17 cellular contexts compared by ENCODE assay signal in genomic region chr3:144660097-144660496, GRCh38.
"Had no signal": no experiment of that assay in that cellular context is flagged by ENCODE, and none has a peak within 500 bp of the region (broad histone marks: within the 10 kb centered on the region; RNA-seq: fewer than 3 reads in every experiment).

No MANE protein-coding gene starts in this region.

- H3K27me3 ChIP-seq: body of pancreas, esophagus squamous epithelium, neutrophil, pancreas, tibial artery had no signal

- H3K4me1 ChIP-seq: body of pancreas, esophagus squamous epithelium, lower lobe of right lung, pancreas, tibial artery had no signal

- H3K27ac ChIP-seq: body of pancreas, esophagus squamous epithelium, lower lobe of right lung, neutrophil, pancreas, tibial artery had no signal

- H3K9me3 ChIP-seq: body of pancreas, lower lobe of right lung, neutrophil, pancreas, tibial artery had no signal

- H3K36me3 ChIP-seq: esophagus squamous epithelium, lower lobe of right lung, neutrophil, pancreas, tibial artery had no signal

- ATAC-seq: activated CD8-positive, alpha-beta T cell treated with anti-CD3 and anti-CD28 coated beads for 36 hours; body of pancreas; effector memory CD8-positive, alpha-beta T cell; natural killer cell treated with Interleukin-12 subunit alpha and Interleukin-12 subunit beta and Interleukin-15 and Interleukin-18, amount 100 ng/mL, for 72 hours; stimulated activated naive CD8-positive, alpha-beta T cell treated with anti-CD3 and anti-CD28 coated beads, Interleukin-15, Interleukin-2, amounts not matched to agents 100 U/mL and 50 U/mL, for 24 hours had no signal

- H3K4me3 ChIP-seq: body of pancreas, esophagus squamous epithelium, lower lobe of right lung, pancreas, tibial artery had no signal

- DNase-seq: activated CD4-positive, alpha-beta T cell treated with anti-CD3 and anti-CD28 coated beads, Interleukin-2, amount 10 ng/mL, durations not matched to agents 24 days and 14 days; activated CD8-positive, alpha-beta T cell treated with anti-CD3 and anti-CD28 coated beads for 36 hours; activated naive CD4-positive, alpha-beta T cell treated with Interleukin-2 at 50 U/mL for 16 hours; activated T-cell treated with anti-CD3 and anti-CD28 coated beads, Interleukin-2, amount 50 U/mL, for 24 hours; effector memory CD8-positive, alpha-beta T cell; esophagus squamous epithelium; left cardiac atrium; lower lobe of right lung; pancreas; stimulated activated CD4-positive, alpha-beta T cell treated with anti-CD3 and anti-CD28 coated beads, Interleukin-12 subunit alpha, Interleukin-12 subunit beta, amount 100 ng/mL, for 4 hours; stimulated activated CD4-positive, alpha-beta T cell treated with anti-CD3 and anti-CD28 coated beads, Interleukin-1b, Interleukin-23, amount 100 ng/mL, for 48 hours; stimulated activated naive CD8-positive, alpha-beta T cell treated with anti-CD3 and anti-CD28 coated beads, Interleukin-15, Interleukin-2, amounts not matched to agents 100 U/mL and 50 U/mL, for 24 hours; substantia nigra; tibial artery had no signal
